Comparison of ENCODE assay signal across 8 cellular contexts in genomic region chr6:56890683-56891429, GRCh38.
DNase-seq lines count a peak whose midpoint lies in the region; ATAC-seq and TF ChIP-seq lines count a peak whose summit lies in the region.

No MANE protein-coding gene starts in this region.

- TF ChIP-seq POLR2A in gastrocnemius medialis (IDR thresholded peaks at IDR 0.05): no peak

- H3K27me3 ChIP-seq in gastrocnemius medialis: no peaks in the 10 kb centered on the region

- in situ Hi-C loops in gastrocnemius medialis (cut with MboI; ENCODE audit: low sequenced_read_pairs in 4 of 4): no loop called here

- H3K9me3 ChIP-seq in gastrocnemius medialis: no peaks in the 10 kb centered on the region

- H3K4me3 ChIP-seq in foreskin fibroblast (ENCODE audit: low read depth in 1 of 2, low read length in 2 of 2) (no peak overlapping the region), gastrocnemius medialis (no peak overlapping the region)

- no peaks in the 10 kb centered on the region for H3K36me3 ChIP-seq in gastrocnemius medialis

- intact Hi-C loops in gastrocnemius medialis (cut with DNase I; ENCODE audit: low total_unique reads): no loop called here

- DNase-seq in AG08396 (ENCODE audit: low spot score) (peak; percentile 83), RKO (ENCODE audit: low spot score) (peak; percentile 63), foreskin fibroblast (peak; percentile 84 to 91), NCI-H82 treated with DMSO at 0.1 percent for 48 hours (lab: John Stamatoyannopoulos, UW; ENCODE audit: unreplicated experiment) (no peak), activated gamma-delta T cell (lab: John Stamatoyannopoulos, UW) (no peak), gastrocnemius medialis (no peak)

- no peak overlapping the region for H3K27ac ChIP-seq in gastrocnemius medialis

- ATAC-seq in GM18870 (IDR thresholded peaks at IDR 0.05; ENCODE audit: unreplicated experiment): peak; percentile 98
- ATAC-seq in HG03025 (IDR thresholded peaks at IDR 0.05; ENCODE audit: low FRiP score, unreplicated experiment): peak; percentile 95
- ATAC-seq in gastrocnemius medialis: no peak

- no peaks in the 10 kb centered on the region for H3K4me1 ChIP-seq in gastrocnemius medialis

- TF ChIP-seq CTCF in foreskin fibroblast (IDR thresholded peaks at IDR 0.05; ENCODE audit: low read depth, low read length): no peak
- TF ChIP-seq CTCF in gastrocnemius medialis (IDR thresholded peaks at IDR 0.05 in 4 of 5, conservative IDR thresholded peaks at IDR 0.05 in 1 of 5): no peak

Comparison
In these comparisons a context has a peak if more than half of its experiments do, and no peak if none do; other contexts are left out.
1. DNase-seq: peak in AG08396 (single experiment), RKO (single experiment) and foreskin fibroblast (2 of 2); none in NCI-H82 treated with DMSO at 0.1 percent for 48 hours (single experiment), activated gamma-delta T cell (single experiment) and gastrocnemius medialis (0 of 2).
2. ATAC-seq: peak in GM18870 (single experiment) and HG03025 (single experiment); none in gastrocnemius medialis (0 of 2).